In the genomic region with DNA sequence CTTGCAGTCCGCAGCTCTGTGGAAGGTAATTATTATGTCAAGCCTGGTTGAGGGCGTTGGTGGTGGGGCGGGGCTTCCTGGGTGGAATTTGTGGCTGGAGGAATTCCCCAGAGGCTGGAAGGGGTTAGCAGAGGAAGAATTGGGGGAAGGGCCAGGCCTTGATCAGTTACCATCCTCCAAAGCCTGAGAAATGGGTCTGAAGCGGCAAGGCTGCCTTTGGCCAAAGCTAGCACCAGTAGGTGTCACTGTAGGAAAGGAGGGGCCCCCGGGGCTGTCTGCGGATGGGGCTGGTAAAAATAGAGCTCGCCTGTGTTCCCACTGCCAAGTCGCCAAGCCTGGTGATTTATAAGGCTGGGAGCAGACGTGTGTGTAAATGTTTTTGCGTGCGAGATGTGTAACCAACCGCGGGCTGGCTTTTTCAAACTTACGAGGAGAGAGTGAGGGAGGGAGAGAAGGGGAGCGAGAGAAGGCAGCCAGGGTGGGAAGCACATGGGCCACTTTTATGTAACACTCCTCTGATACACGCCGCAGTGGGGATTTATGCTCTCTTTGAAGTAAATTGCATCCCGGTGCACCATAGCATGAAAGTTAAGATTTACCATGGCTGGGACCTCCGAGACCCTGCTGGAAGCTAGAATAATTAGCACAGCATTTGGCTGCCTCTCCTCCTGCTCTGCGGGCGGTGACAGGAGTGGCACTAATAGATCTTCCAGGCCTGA, we compare ENCODE assay signal across 9 cellular contexts.
DNase-seq lines count a peak whose midpoint lies in the region; ATAC-seq and TF ChIP-seq lines count a peak whose summit lies in the region.
"Had no signal": no experiment of that assay in that cellular context is flagged by ENCODE, and none has a peak within 500 bp of the region (broad histone marks: within the 10 kb centered on the region; RNA-seq: fewer than 3 reads in every experiment).

No MANE protein-coding gene starts in this region.

- no peaks in the 10 kb centered on the region for H3K27me3 Mint-ChIP-seq in activated CD8-positive, alpha-beta memory T cell treated with anti-CD3 and anti-CD28 coated beads, Interleukin-2, amount 10 ng/mL, durations not matched to agents 7 days and 5 days
- peaks cover 1% of the 10 kb centered on the region for H3K27me3 Mint-ChIP-seq in mesothelial cell of epicardium (ENCODE audit: low read depth)

- H3K4me3 ChIP-seq in epithelial cell of esophagus (ENCODE audit: low read length), result no peak overlapping the region
- H3K4me3 ChIP-seq: upper lobe of left lung had no signal

- no peak overlapping the region for H3K27ac Mint-ChIP-seq in activated CD8-positive, alpha-beta memory T cell treated with anti-CD3 and anti-CD28 coated beads, Interleukin-2, amount 10 ng/mL, durations not matched to agents 7 days and 5 days
- peak overlapping the region; percentile 86 for H3K27ac Mint-ChIP-seq in mesothelial cell of epicardium

- CTCF ChIA-PET in activated CD8-positive, alpha-beta memory T cell treated with anti-CD3 and anti-CD28 coated beads, Interleukin-2, amount 10 ng/mL, durations not matched to agents 7 days and 5 days (lab: Charles Lee), result interaction anchor here (0.7 to 2.0 kb wide), 8 partner anchors 9 to 283 kb away, joined by 3 to 7 read pairs (median 3); no protein-coding TSS in a partner anchor

- in situ Hi-C loops in GM13976 (cut with MboI; ENCODE audit: low sequenced_read_pairs, unreplicated experiment), result no loop called here

- peak; percentile 24 for TF ChIP-seq CTCF in GM13976 (IDR thresholded peaks at IDR 0.05; ENCODE audit: borderline replicate concordance, control extremely low read depth, extremely low read depth, insufficient read depth, missing control alignments)
- TF ChIP-seq CTCF in epithelial cell of esophagus (IDR thresholded peaks at IDR 0.05; ENCODE audit: insufficient read depth, low read depth, low read length, missing control alignments), result peak; percentile 62
- no peak for TF ChIP-seq CTCF in mesothelial cell of epicardium (IDR thresholded peaks at IDR 0.05; ENCODE audit: unreplicated experiment)

- peak; percentile 63 for ATAC-seq in activated CD8-positive, alpha-beta memory T cell treated with anti-CD3 and anti-CD28 coated beads, Interleukin-2, amount 10 ng/mL, durations not matched to agents 7 days and 5 days
- no peak for ATAC-seq in GM21390 (IDR thresholded peaks at IDR 0.05; ENCODE audit: unreplicated experiment)

- no peaks in the 10 kb centered on the region for H3K36me3 Mint-ChIP-seq in activated CD8-positive, alpha-beta memory T cell treated with anti-CD3 and anti-CD28 coated beads, Interleukin-2, amount 10 ng/mL, durations not matched to agents 7 days and 5 days
- no peaks in the 10 kb centered on the region for H3K36me3 Mint-ChIP-seq in mesothelial cell of epicardium

- no peak overlapping the region for H3K4me3 Mint-ChIP-seq in activated CD8-positive, alpha-beta memory T cell treated with anti-CD3 and anti-CD28 coated beads, Interleukin-2, amount 10 ng/mL, durations not matched to agents 7 days and 5 days
- peak overlapping the region; percentile 18 for H3K4me3 Mint-ChIP-seq in mesothelial cell of epicardium

- no peaks in the 10 kb centered on the region for H3K9me3 Mint-ChIP-seq in activated CD8-positive, alpha-beta memory T cell treated with anti-CD3 and anti-CD28 coated beads, Interleukin-2, amount 10 ng/mL, durations not matched to agents 7 days and 5 days (ENCODE audit: low read depth)
- H3K9me3 Mint-ChIP-seq in mesothelial cell of epicardium, result peaks cover 7% of the 10 kb centered on the region

- peak; percentile 83 for DNase-seq in A172 (ENCODE audit: low spot score)
- peak; percentile 75 for DNase-seq in GM13976 (ENCODE audit: low spot score)
- peak; percentile 68 for DNase-seq in NCI-H526 treated with DMSO at 0.1 percent for 48 hours (lab: John Stamatoyannopoulos, UW)
- DNase-seq in activated CD8-positive, alpha-beta memory T cell treated with anti-CD3 and anti-CD28 coated beads, Interleukin-2, amount 10 ng/mL, durations not matched to agents 7 days and 5 days, result peak; percentile 66
- DNase-seq in epithelial cell of esophagus (ENCODE audit: low read depth), result peak; percentile 47
- peak in 1 of 2 experiments; percentile 56 for DNase-seq in mesothelial cell of epicardium (ENCODE audit: low spot score in 2 of 2, unreplicated experiment in 2 of 2)
- peak; percentile 66 for DNase-seq in stimulated activated CD8-positive, alpha-beta memory T cell treated with anti-CD3 and anti-CD28 coated beads, Interleukin-4, amount 100 ng/mL, for 48 hours

- H3K4me1 Mint-ChIP-seq in activated CD8-positive, alpha-beta memory T cell treated with anti-CD3 and anti-CD28 coated beads, Interleukin-2, amount 10 ng/mL, durations not matched to agents 7 days and 5 days, result peaks cover 5% of the 10 kb centered on the region
- peaks cover 45% of the 10 kb centered on the region for H3K4me1 Mint-ChIP-seq in mesothelial cell of epicardium
